19 cellular contexts compared by ENCODE assay signal in genomic region chr1:116628448-116628847, GRCh38. TPM values are rescaled to one million over a fixed set of nuclear protein-coding genes. Genes with fewer than 3 reads are reported as not detected.
A peak's percentile ranks its signal among the peaks of the same experiment; 100 is the strongest.
DNase-seq lines count a peak whose midpoint lies in the region; ATAC-seq, FAIRE-seq and TF ChIP-seq lines count a peak whose summit lies in the region.
"Had no signal": no experiment of that assay in that cellular context is flagged by ENCODE, and none has a peak within 500 bp of the region (broad histone marks: within the 10 kb centered on the region; RNA-seq: fewer than 3 reads in every experiment).

No MANE protein-coding gene starts in this region.

- no peak for TF ChIP-seq CTCF in left ventricle myocardium inferior (IDR thresholded peaks at IDR 0.05; ENCODE audit: borderline replicate concordance)
- TF ChIP-seq CTCF in progenitor cell of endocrine pancreas (IDR thresholded peaks at IDR 0.05; ENCODE audit: unreplicated experiment): no peak

- peaks cover 46% of the 10 kb centered on the region for H3K4me1 ChIP-seq in left ventricle myocardium inferior
- H3K4me1 ChIP-seq: sigmoid colon had no signal

- peak overlapping the region; percentile 70 for H3K27ac ChIP-seq in left ventricle myocardium inferior (replicated peaks)
- H3K27ac ChIP-seq: sigmoid colon had no signal

- H3K4me3 ChIP-seq in left ventricle myocardium inferior: no peak overlapping the region
- H3K4me3 ChIP-seq: lung, sigmoid colon had no signal

- no peaks in the 10 kb centered on the region for H3K36me3 Mint-ChIP-seq in activated T-cell treated with anti-CD3 and anti-CD28 coated beads, Interleukin-2, amount 50 U/mL, for 72 hours (ENCODE audit: insufficient read depth in 2 of 2)
- H3K36me3 Mint-ChIP-seq in progenitor cell of endocrine pancreas (ENCODE audit: insufficient read depth): peaks cover 3% of the 10 kb centered on the region

- intact Hi-C loops in left ventricle myocardium inferior (cut with micrococcal nuclease): no loop called here
- intact Hi-C loops in cardiac septum (cut with DNase I): no loop called here

- no peaks in the 10 kb centered on the region for H3K27me3 ChIP-seq in left ventricle myocardium inferior (ENCODE audit: low read depth)
- H3K27me3 ChIP-seq: sigmoid colon had no signal

- no peak for FAIRE-seq in GM12891 (lab: Jason Lieb, UNC)

- no peaks in the 10 kb centered on the region for H3K36me3 ChIP-seq in left ventricle myocardium inferior
- H3K36me3 ChIP-seq: sigmoid colon had no signal

- peak overlapping the region; percentile 7 for H3K27ac Mint-ChIP-seq in activated T-cell treated with anti-CD3 and anti-CD28 coated beads, Interleukin-2, amount 50 U/mL, for 72 hours
- H3K27ac Mint-ChIP-seq in progenitor cell of endocrine pancreas: peak overlapping the region; percentile 64

- TF ChIP-seq POLR2A in GM12891 (IDR thresholded peaks at IDR 0.05; ENCODE audit: low read depth, low read length): no peak

- H3K4me3 Mint-ChIP-seq in activated T-cell treated with anti-CD3 and anti-CD28 coated beads, Interleukin-2, amount 50 U/mL, for 72 hours: peak overlapping the region; percentile 58 to 60
- H3K4me3 Mint-ChIP-seq in progenitor cell of endocrine pancreas (ENCODE audit: low read depth): no peak overlapping the region

- H3K27me3 Mint-ChIP-seq in activated T-cell treated with anti-CD3 and anti-CD28 coated beads, Interleukin-2, amount 50 U/mL, for 72 hours (ENCODE audit: low read depth): peaks cover 20% of the 10 kb centered on the region
- no peaks in the 10 kb centered on the region for H3K27me3 Mint-ChIP-seq in progenitor cell of endocrine pancreas

- DNase-seq in left ventricle myocardium inferior (no peak), cardiac septum (ENCODE audit: low spot score) (no peak), GM12891 (ENCODE audit: insufficient read length, low spot score) (peak; percentile 2), progenitor cell of endocrine pancreas (ENCODE audit: low spot score, unreplicated experiment) (no peak), OCI-M2 (lab: John Stamatoyannopoulos, UW; ENCODE audit: unreplicated experiment) (no peak), pons (ENCODE audit: low spot score) (no peak), HK-2 (ENCODE audit: unreplicated experiment) (no peak)
- peak in 1 of 2 donors; percentile 10 for DNase-seq in activated T-cell treated with anti-CD3 and anti-CD28 coated beads, Interleukin-2, amount 50 U/mL, for 72 hours
- DNase-seq: activated gamma-delta T cell; effector CD8-positive, alpha-beta T cell; foreskin melanocyte; HCEC 1CT; islet precursor cell; KBM-7; NCI-H1436 treated with DMSO at 0.1 percent for 48 hours; NCI-H2171 treated with DMSO at 0.1 percent for 48 hours; SHP77; sigmoid colon had no signal

- no peaks in the 10 kb centered on the region for H3K9me3 ChIP-seq in left ventricle myocardium inferior (replicated peaks)
- H3K9me3 ChIP-seq: sigmoid colon had no signal

- no peak for ATAC-seq in activated T-cell treated with anti-CD3 and anti-CD28 coated beads, Interleukin-2, amount 50 U/mL, for 72 hours (replicated peaks in 1 of 2)

- H3K9me3 Mint-ChIP-seq in activated T-cell treated with anti-CD3 and anti-CD28 coated beads, Interleukin-2, amount 50 U/mL, for 72 hours: no peaks in the 10 kb centered on the region
- H3K9me3 Mint-ChIP-seq in progenitor cell of endocrine pancreas (ENCODE audit: low read depth): no peaks in the 10 kb centered on the region

- H3K4me1 Mint-ChIP-seq in activated T-cell treated with anti-CD3 and anti-CD28 coated beads, Interleukin-2, amount 50 U/mL, for 72 hours (ENCODE audit: low read depth): peaks cover 19% of the 10 kb centered on the region
- peaks cover 69% of the 10 kb centered on the region for H3K4me1 Mint-ChIP-seq in progenitor cell of endocrine pancreas (ENCODE audit: low read depth)

TF ChIP-seq in GM12891, 5 proteins besides CTCF, POLR2A, EP300 and RAD21:
- TF ChIP-seq PAX5 (IDR thresholded peaks at IDR 0.05; ENCODE audit: insufficient read depth, low read length, severe bottlenecking): no peak
- TF ChIP-seq POU2F2 (IDR thresholded peaks at IDR 0.05; ENCODE audit: low read depth, low read length): 0 out of 2 replicates have a peak, but pooled peaks have one; percentile 9

RNA-seq across cellular contexts. Expression of gene IGSF3, which starts 39.1 kb away (rescaled TPM):
- total RNA-seq in left ventricle myocardium inferior: 19.9 TPM
- total RNA-seq in cardiac septum: 5.2 TPM
- 2.4 TPM for polyA plus RNA-seq in GM12891 (2012; ENCODE audit: low read depth, missing spikeins)
- 1 to 10 TPM; 3.3 to 4.9 TPM for total RNA-seq in activated T-cell treated with anti-CD3 and anti-CD28 coated beads, Interleukin-2, amount 50 U/mL, for 72 hours
- 41.5 and 43.3 TPM in 2 replicates for total RNA-seq in progenitor cell of endocrine pancreas

RNA-seq across cellular contexts. Expression of gene CD58, which starts 57.6 kb away (rescaled TPM):
- total RNA-seq in left ventricle myocardium inferior (32.2 TPM), cardiac septum (25.3 TPM), progenitor cell of endocrine pancreas (7.0 and 7.4 TPM in 2 replicates)
- polyA plus RNA-seq in GM12891 (2012; ENCODE audit: low read depth, missing spikeins): 88.3 TPM
- 10 to 100 TPM; 15.4 to 32.7 TPM for total RNA-seq in activated T-cell treated with anti-CD3 and anti-CD28 coated beads, Interleukin-2, amount 50 U/mL, for 72 hours
